9 cellular contexts compared by ENCODE assay signal in genomic region chr2:71544919-71545571, GRCh38.
DNase-seq lines count a peak whose midpoint lies in the region; ATAC-seq and TF ChIP-seq lines count a peak whose summit lies in the region.
"Had no signal": no experiment of that assay in that cellular context is flagged by ENCODE, and none has a peak within 500 bp of the region (broad histone marks: within the 10 kb centered on the region; RNA-seq: fewer than 3 reads in every experiment).

No MANE protein-coding gene starts in this region.

- no peaks in the 10 kb centered on the region for H4K20me1 ChIP-seq in OCI-LY3 (ENCODE audit: insufficient read depth, low read length)

- DNase-seq in CD4-positive, alpha-beta T cell = peak in 1 of 10 experiments; percentile 10
- DNase-seq in naive thymus-derived CD8-positive, alpha-beta T cell = peak in 2 of 10 donors; percentile 4 to 7
- DNase-seq in NCI-H1417 (lab: John Stamatoyannopoulos, UW) = no peak
- DNase-seq in NCI-H1436 treated with DMSO at 0.1 percent for 48 hours (lab: John Stamatoyannopoulos, UW) = no peak
- no peak for DNase-seq in mucosa of gallbladder (ENCODE audit: low spot score)

- H3K27me3 ChIP-seq in CD4-positive, alpha-beta T cell (ENCODE audit: control insufficient read depth, insufficient read depth, low read length) = peaks cover 16% of the 10 kb centered on the region
- H3K27me3 ChIP-seq in OCI-LY3 (ENCODE audit: low read depth, low read length) = peaks cover 12% of the 10 kb centered on the region; the same call in 1 of the 2 replicates
- no peaks in the 10 kb centered on the region for H3K27me3 ChIP-seq in duodenal mucosa (ENCODE audit: control insufficient read depth in 1 of 2, insufficient read depth in 2 of 2, low read length in 2 of 2)

- H2AFZ ChIP-seq in OCI-LY3 (ENCODE audit: low read depth, low read length) = peak overlapping the region; percentile 90

- no peaks in the 10 kb centered on the region for H3K4me1 ChIP-seq in OCI-LY3 (ENCODE audit: low read length)
- H3K4me1 ChIP-seq in duodenal mucosa (ENCODE audit: control insufficient read depth in 1 of 2, insufficient read depth in 2 of 2, low read length in 2 of 2) = peaks cover 5 to 13% of the 10 kb centered on the region in 2 donors

- H3K4me3 ChIP-seq in OCI-LY3 (ENCODE audit: low read length) = peak overlapping the region; percentile 74
- peak overlapping the region; percentile 31 to 42 for H3K4me3 ChIP-seq in duodenal mucosa (ENCODE audit: low read depth in 1 of 2, low read length in 2 of 2)

- no peaks in the 10 kb centered on the region for H3K36me3 Mint-ChIP-seq in CD4-positive, alpha-beta T cell (ENCODE audit: low read depth)
- peaks cover 0 to 5% (median 3%) of the 10 kb centered on the region in 3 donors for H3K36me3 Mint-ChIP-seq in naive thymus-derived CD8-positive, alpha-beta T cell

- no peak overlapping the region for H3K27ac Mint-ChIP-seq in CD4-positive, alpha-beta T cell
- peak overlapping the region in 6 of 10 donors; percentile 7 to 89 (median 38) for H3K27ac Mint-ChIP-seq in naive thymus-derived CD8-positive, alpha-beta T cell

- no peaks in the 10 kb centered on the region for H3K9me3 ChIP-seq in CD4-positive, alpha-beta T cell (ENCODE audit: control insufficient read depth, low read length)
- no peaks in the 10 kb centered on the region for H3K9me3 ChIP-seq in OCI-LY3 (ENCODE audit: insufficient read depth, low read length)
- no peaks in the 10 kb centered on the region for H3K9me3 ChIP-seq in duodenal mucosa (ENCODE audit: control insufficient read depth in 1 of 2, low read length in 2 of 2)

- CTCF ChIA-PET in CD4-positive, alpha-beta T cell (lab: Charles Lee) = no interaction called here

- no peak for TF ChIP-seq CTCF in CD4-positive, alpha-beta T cell (IDR thresholded peaks at IDR 0.05)
- TF ChIP-seq CTCF in OCI-LY3 (IDR thresholded peaks at IDR 0.05; ENCODE audit: low read depth, low read length) = no peak

- H3K9ac ChIP-seq in OCI-LY3 (ENCODE audit: low read length) (peak overlapping the region; percentile 37), duodenal mucosa (ENCODE audit: low read depth in 1 of 2, low read length in 2 of 2) (no peak overlapping the region)

- no peaks in the 10 kb centered on the region for H3K79me2 ChIP-seq in OCI-LY3 (ENCODE audit: low read length)

- H3K27me3 Mint-ChIP-seq in CD4-positive, alpha-beta T cell = peaks cover 23% of the 10 kb centered on the region
- peaks cover 4 to 23% (median 8%) of the 10 kb centered on the region in 5 donors for H3K27me3 Mint-ChIP-seq in naive thymus-derived CD8-positive, alpha-beta T cell

- POLR2A ChIA-PET in CD4-positive, alpha-beta T cell (lab: Charles Lee) = no interaction called here
- POLR2A ChIA-PET in naive thymus-derived CD8-positive, alpha-beta T cell (lab: Charles Lee) = no interaction called here

- H3K36me3 ChIP-seq in OCI-LY3 (replicated peaks; ENCODE audit: low read depth, low read length) (no peaks in the 10 kb centered on the region), duodenal mucosa (ENCODE audit: control insufficient read depth in 1 of 2, insufficient read depth in 2 of 2, low read length in 2 of 2) (no peaks in the 10 kb centered on the region)

- H3K4me2 ChIP-seq in OCI-LY3 (ENCODE audit: low read length) = peak overlapping the region; percentile 85

- no peak overlapping the region for H3K27ac ChIP-seq in CD4-positive, alpha-beta T cell (ENCODE audit: low read depth, low read length)
- H3K27ac ChIP-seq in OCI-LY3 (ENCODE audit: low read length) (no peak overlapping the region), duodenal mucosa (ENCODE audit: low read depth, low read length) (no peak overlapping the region)

- no peaks in the 10 kb centered on the region for H3K9me3 Mint-ChIP-seq in CD4-positive, alpha-beta T cell
- H3K9me3 Mint-ChIP-seq in naive thymus-derived CD8-positive, alpha-beta T cell = peaks cover 0 to 6% (median 0%) of the 10 kb centered on the region in 9 donors
- H3K9me3 Mint-ChIP-seq: neural crest cell had no signal

- peaks cover 11% of the 10 kb centered on the region for H3K4me1 Mint-ChIP-seq in CD4-positive, alpha-beta T cell (ENCODE audit: low read depth)
- peaks cover 7 to 15% (median 13%) of the 10 kb centered on the region in 4 donors for H3K4me1 Mint-ChIP-seq in naive thymus-derived CD8-positive, alpha-beta T cell

- intact Hi-C loops in CD4-positive, alpha-beta T cell (cut with DNase I, micrococcal nuclease) = loop anchor here (5.0 to 10.0 kb wide), 4 partner anchors 607 to 1320 kb away; no protein-coding TSS in a partner anchor

- no peak for ATAC-seq in CD4-positive, alpha-beta T cell (ENCODE audit: poor library complexity)
- no peak for ATAC-seq in naive thymus-derived CD8-positive, alpha-beta T cell
- ATAC-seq in HG03342 (IDR thresholded peaks at IDR 0.05; ENCODE audit: unreplicated experiment) = no peak

- peak overlapping the region; percentile 47 for H3K4me3 Mint-ChIP-seq in CD4-positive, alpha-beta T cell
- H3K4me3 Mint-ChIP-seq in naive thymus-derived CD8-positive, alpha-beta T cell = peak overlapping the region; percentile 40 to 85 (median 77)
- H3K4me3 Mint-ChIP-seq: neural crest cell had no signal
